ENCODE assay signal across 16 cellular contexts in genomic region chr18:50143295-50143694, GRCh38. TPM values are rescaled to one million over a fixed set of nuclear protein-coding genes. Genes with fewer than 3 reads are reported as not detected.
DNase-seq lines count a peak whose midpoint lies in the region; ATAC-seq and TF ChIP-seq lines count a peak whose summit lies in the region.
"Had no signal": no experiment of that assay in that cellular context is flagged by ENCODE, and none has a peak within 500 bp of the region (broad histone marks: within the 10 kb centered on the region; RNA-seq: fewer than 3 reads in every experiment).

No MANE protein-coding gene starts in this region.

- H4K20me1 ChIP-seq in neural progenitor cell (ENCODE audit: low read depth): no peaks in the 10 kb centered on the region

- DNase-seq in DMS53 (lab: John Stamatoyannopoulos, UW): peak; percentile 18
- no peak for DNase-seq in DMS53 treated with DMSO at 0.1 percent for 48 hours (lab: John Stamatoyannopoulos, UW; ENCODE audit: unreplicated experiment)
- DNase-seq in WERI-Rb-1: peak; percentile 57
- DNase-seq in epithelial cell of proximal tubule (ENCODE audit: low read depth): no peak
- DNase-seq in neural progenitor cell (ENCODE audit: low spot score): peak; percentile 16
- DNase-seq in activated naive CD4-positive, alpha-beta T cell treated with anti-CD3 and anti-CD28 coated beads, Interleukin-2, amount 10 ng/mL, durations not matched to agents 7 days and 5 days: no peak
- no peak for DNase-seq in NCI-H2029 treated with DMSO at 0.1 percent for 48 hours (lab: John Stamatoyannopoulos, UW)
- DNase-seq: C1 segment of cervical spinal cord, DMS153, NCI-H1436 treated with DMSO at 0.1 percent for 48 hours, NCI-H2081 treated with DMSO at 0.1 percent for 48 hours, NCI-H345, NCI-H526 treated with DMSO at 0.1 percent for 48 hours, SHP77 had no signal

- no peaks in the 10 kb centered on the region for H3K36me3 ChIP-seq in WERI-Rb-1
- no peaks in the 10 kb centered on the region for H3K36me3 ChIP-seq in neural progenitor cell

- TF ChIP-seq CTCF in WERI-Rb-1 (IDR thresholded peaks at IDR 0.05; ENCODE audit: low read depth, low read length) (peak; percentile 33; the same call in 1 of the 2 replicates), epithelial cell of proximal tubule (conservative IDR thresholded peaks at IDR 0.05; ENCODE audit: low read depth, low read length) (peak; percentile 29), neural progenitor cell (IDR thresholded peaks at IDR 0.05) (no peak)

- H3K27ac ChIP-seq in WERI-Rb-1 (peak overlapping the region; percentile 60), neural progenitor cell (no peak overlapping the region)
- H3K27ac ChIP-seq: 22Rv1 had no signal

- no peak overlapping the region for H3K4me2 ChIP-seq in neural progenitor cell

- no peaks in the 10 kb centered on the region for H3F3A ChIP-seq in neural progenitor cell (ENCODE audit: low read depth)

- H3K27ac Mint-ChIP-seq in neural progenitor cell: no peak overlapping the region
- no peak overlapping the region for H3K27ac Mint-ChIP-seq in activated naive CD4-positive, alpha-beta T cell treated with anti-CD3 and anti-CD28 coated beads, Interleukin-2, amount 10 ng/mL, durations not matched to agents 7 days and 5 days

- H3K27me3 Mint-ChIP-seq in neural progenitor cell (ENCODE audit: insufficient read depth, low read depth): no peaks in the 10 kb centered on the region
- H3K27me3 Mint-ChIP-seq in activated naive CD4-positive, alpha-beta T cell treated with anti-CD3 and anti-CD28 coated beads, Interleukin-2, amount 10 ng/mL, durations not matched to agents 7 days and 5 days: peaks cover 21% of the 10 kb centered on the region

- H2AFZ ChIP-seq in neural progenitor cell (replicated peaks): no peak overlapping the region

- H3K4me3 Mint-ChIP-seq in neural progenitor cell: no peak overlapping the region
- no peak overlapping the region for H3K4me3 Mint-ChIP-seq in activated naive CD4-positive, alpha-beta T cell treated with anti-CD3 and anti-CD28 coated beads, Interleukin-2, amount 10 ng/mL, durations not matched to agents 7 days and 5 days

- no peak for ATAC-seq in HG03097 (IDR thresholded peaks at IDR 0.05; ENCODE audit: low FRiP score, unreplicated experiment)

- no peaks in the 10 kb centered on the region for H3K79me2 ChIP-seq in neural progenitor cell (ENCODE audit: low read depth)

- H3K9me3 Mint-ChIP-seq in neural progenitor cell: no peaks in the 10 kb centered on the region
- H3K9me3 Mint-ChIP-seq in activated naive CD4-positive, alpha-beta T cell treated with anti-CD3 and anti-CD28 coated beads, Interleukin-2, amount 10 ng/mL, durations not matched to agents 7 days and 5 days: no peaks in the 10 kb centered on the region

- H3K9me3 ChIP-seq in WERI-Rb-1 (ENCODE audit: severe bottlenecking) (no peaks in the 10 kb centered on the region), neural progenitor cell (ENCODE audit: low read depth) (no peaks in the 10 kb centered on the region)

- H3K36me3 Mint-ChIP-seq in neural progenitor cell: peaks cover 2% of the 10 kb centered on the region
- H3K36me3 Mint-ChIP-seq in activated naive CD4-positive, alpha-beta T cell treated with anti-CD3 and anti-CD28 coated beads, Interleukin-2, amount 10 ng/mL, durations not matched to agents 7 days and 5 days: no peaks in the 10 kb centered on the region

- no peaks in the 10 kb centered on the region for H3K27me3 ChIP-seq in WERI-Rb-1 (ENCODE audit: insufficient read depth, low read depth, severe bottlenecking)
- H3K27me3 ChIP-seq in neural progenitor cell: no peaks in the 10 kb centered on the region

- no peaks in the 10 kb centered on the region for H3K4me1 Mint-ChIP-seq in neural progenitor cell
- H3K4me1 Mint-ChIP-seq in activated naive CD4-positive, alpha-beta T cell treated with anti-CD3 and anti-CD28 coated beads, Interleukin-2, amount 10 ng/mL, durations not matched to agents 7 days and 5 days: no peaks in the 10 kb centered on the region

- H3K9ac ChIP-seq in neural progenitor cell: no peak overlapping the region

- H3K4me3 ChIP-seq in WERI-Rb-1 (ENCODE audit: low read depth, low read length) (no peak overlapping the region), epithelial cell of proximal tubule (ENCODE audit: low read depth, low read length) (no peak overlapping the region), neural progenitor cell (no peak overlapping the region)

- CTCF ChIA-PET in activated naive CD4-positive, alpha-beta T cell treated with anti-CD3 and anti-CD28 coated beads, Interleukin-2, amount 10 ng/mL, durations not matched to agents 7 days and 5 days (lab: Charles Lee): no interaction called here

- H3K4me1 ChIP-seq in neural progenitor cell: no peaks in the 10 kb centered on the region

RNA-seq across cellular contexts. Expression of gene MYO5B, which starts 51.7 kb away (rescaled TPM):
- total RNA-seq in epithelial cell of proximal tubule (34.1 and 48.4 TPM in 2 replicates), neural progenitor cell (ENCODE audit: low replicate concordance) (5.0 and 6.7 TPM in 2 replicates)

Comparison
In these comparisons a context has a peak if more than half of its experiments do, and no peak if none do; other contexts are left out.
1. DNase-seq: peak in DMS53 (single experiment), WERI-Rb-1 (single experiment) and neural progenitor cell (single experiment); none in DMS53 treated with DMSO at 0.1 percent for 48 hours (single experiment), epithelial cell of proximal tubule (single experiment), activated naive CD4-positive, alpha-beta T cell treated with anti-CD3 and anti-CD28 coated beads, Interleukin-2, amount 10 ng/mL, durations not matched to agents 7 days and 5 days (single experiment) and NCI-H2029 treated with DMSO at 0.1 percent for 48 hours (single experiment).